Comparison of ENCODE assay signal across 8 cellular contexts in genomic region chr18:9335255-9336045, GRCh38. TPM values are rescaled to one million over a fixed set of nuclear protein-coding genes. Genes with fewer than 3 reads are reported as not detected.
DNase-seq lines count a peak whose midpoint lies in the region; ATAC-seq and TF ChIP-seq lines count a peak whose summit lies in the region.

No MANE protein-coding gene starts in this region.

- CTCF ChIA-PET in CD4-positive, alpha-beta memory T cell (lab: Charles Lee; ENCODE audit: partially characterized antibody), result interaction anchor here (1.6 to 1.9 kb wide), 3 partner anchors 31 to 265 kb away, joined by 3 to 6 read pairs (median 3); no protein-coding TSS in a partner anchor

- H3K9me3 ChIP-seq in CD4-positive, alpha-beta memory T cell (ENCODE audit: control insufficient read depth in 1 of 2, low read length in 2 of 2), result no peaks in the 10 kb centered on the region
- H3K9me3 ChIP-seq in suprapubic skin, result no peaks in the 10 kb centered on the region

- ATAC-seq in activated naive CD8-positive, alpha-beta T cell treated with anti-CD3 and anti-CD28 coated beads, Interleukin-2, amount 10 ng/mL, durations not matched to agents 7 days and 5 days (ENCODE audit: low read depth), result no peak
- ATAC-seq in GM18867 (IDR thresholded peaks at IDR 0.05; ENCODE audit: unreplicated experiment), result no peak

- H3K27ac Mint-ChIP-seq in CD4-positive, alpha-beta memory T cell, result peak overlapping the region in 6 of 7 donors; percentile 5 to 85 (median 27)
- H3K27ac Mint-ChIP-seq in HFFc6, result peak overlapping the region; percentile 89
- H3K27ac Mint-ChIP-seq in activated naive CD8-positive, alpha-beta T cell treated with anti-CD3 and anti-CD28 coated beads, Interleukin-2, amount 10 ng/mL, durations not matched to agents 7 days and 5 days, result peak overlapping the region; percentile 58

- peaks cover 17% of the 10 kb centered on the region for H3K4me1 ChIP-seq in CD4-positive, alpha-beta memory T cell (ENCODE audit: insufficient read depth, low read length)
- H3K4me1 ChIP-seq in suprapubic skin, result peaks cover 19% of the 10 kb centered on the region

- TF ChIP-seq POLR2A in suprapubic skin (IDR thresholded peaks at IDR 0.05), result no peak

- no peak for DNase-seq in CD4-positive, alpha-beta memory T cell
- DNase-seq in HFFc6 (peak; percentile 22), kidney epithelial cell (ENCODE audit: low read depth) (no peak), suprapubic skin (ENCODE audit: low spot score in 2 of 2) (no peak), activated gamma-delta T cell treated with Interleukin-2 at 50 U/mL for 16 hours (no peak), NCI-H345 treated with DMSO at 0.1 percent for 48 hours (lab: John Stamatoyannopoulos, UW; ENCODE audit: unreplicated experiment) (no peak)
- no peak for DNase-seq in activated naive CD8-positive, alpha-beta T cell treated with anti-CD3 and anti-CD28 coated beads, Interleukin-2, amount 10 ng/mL, durations not matched to agents 7 days and 5 days

- intact Hi-C loops in CD4-positive, alpha-beta memory T cell (cut with micrococcal nuclease), result loop anchor here (2.0 kb wide), 3 partner anchors 181 to 579 kb away; partner anchors contain the start of gene VAPA

- no peak for TF ChIP-seq EP300 in suprapubic skin (IDR thresholded peaks at IDR 0.05)

- no peaks in the 10 kb centered on the region for H3K36me3 ChIP-seq in CD4-positive, alpha-beta memory T cell (ENCODE audit: insufficient read depth, low read length)
- H3K36me3 ChIP-seq in kidney epithelial cell (ENCODE audit: control insufficient read depth, insufficient read depth, low read length) (no peaks in the 10 kb centered on the region), suprapubic skin (peaks cover 5% of the 10 kb centered on the region)

- 13% methylated on average over 13 of the region's 21 CpGs for WGBS in suprapubic skin

- peaks cover 0 to 2% (median 0%) of the 10 kb centered on the region in 8 donors for H3K9me3 Mint-ChIP-seq in CD4-positive, alpha-beta memory T cell
- H3K9me3 Mint-ChIP-seq in HFFc6, result 0 out of 2 replicates have a peak, but pooled peaks cover 4% of the 10 kb centered on the region
- no peaks in the 10 kb centered on the region for H3K9me3 Mint-ChIP-seq in activated naive CD8-positive, alpha-beta T cell treated with anti-CD3 and anti-CD28 coated beads, Interleukin-2, amount 10 ng/mL, durations not matched to agents 7 days and 5 days

- peak overlapping the region; percentile 57 for H3K27ac ChIP-seq in CD4-positive, alpha-beta memory T cell (ENCODE audit: low read depth, low read length)
- H3K27ac ChIP-seq in suprapubic skin, result peak overlapping the region; percentile 75

- peaks cover 7% of the 10 kb centered on the region in 2 donors for H3K36me3 Mint-ChIP-seq in CD4-positive, alpha-beta memory T cell
- H3K36me3 Mint-ChIP-seq in HFFc6 (ENCODE audit: low read depth), result peaks cover 19% of the 10 kb centered on the region; the same call in 1 of the 2 replicates
- H3K36me3 Mint-ChIP-seq in activated naive CD8-positive, alpha-beta T cell treated with anti-CD3 and anti-CD28 coated beads, Interleukin-2, amount 10 ng/mL, durations not matched to agents 7 days and 5 days, result peaks cover 4% of the 10 kb centered on the region

- TF ChIP-seq CTCF in HFFc6 (IDR thresholded peaks at IDR 0.05) (no peak; the same call in 1 of the 2 replicates), kidney epithelial cell (IDR thresholded peaks at IDR 0.05; ENCODE audit: insufficient read depth, low read length, poor library complexity, severe bottlenecking) (no peak), suprapubic skin (IDR thresholded peaks at IDR 0.05) (no peak)

- H3K4me3 ChIP-seq in CD4-positive, alpha-beta memory T cell (ENCODE audit: low read length in 2 of 2), result peak overlapping the region; percentile 52 to 62
- H3K4me3 ChIP-seq in kidney epithelial cell (ENCODE audit: low read depth, low read length) (peak overlapping the region; percentile 71), suprapubic skin (peak overlapping the region; percentile 71)

- POLR2A ChIA-PET in CD4-positive, alpha-beta memory T cell (lab: Charles Lee; ENCODE audit: partially characterized antibody), result interaction anchor here (0.9 to 2.4 kb wide), 3 partner anchors 95 to 199 kb away, joined by 3 to 10 read pairs (median 5); partner anchors contain the start of genes ANKRD12 and RALBP1
- POLR2A ChIA-PET in activated naive CD8-positive, alpha-beta T cell treated with anti-CD3 and anti-CD28 coated beads, Interleukin-2, amount 10 ng/mL, durations not matched to agents 7 days and 5 days (lab: Charles Lee), result no interaction called here

- no peaks in the 10 kb centered on the region for H3K27me3 ChIP-seq in CD4-positive, alpha-beta memory T cell (ENCODE audit: insufficient read depth, low read length)
- no peaks in the 10 kb centered on the region for H3K27me3 ChIP-seq in kidney epithelial cell (ENCODE audit: control insufficient read depth, insufficient read depth, low read length)
- no peaks in the 10 kb centered on the region for H3K27me3 ChIP-seq in suprapubic skin

- H3K4me1 Mint-ChIP-seq in CD4-positive, alpha-beta memory T cell, result peaks cover 8 to 27% (median 18%) of the 10 kb centered on the region in 4 donors
- peaks cover 26% of the 10 kb centered on the region for H3K4me1 Mint-ChIP-seq in HFFc6 (ENCODE audit: low read depth)
- peaks cover 30% of the 10 kb centered on the region for H3K4me1 Mint-ChIP-seq in activated naive CD8-positive, alpha-beta T cell treated with anti-CD3 and anti-CD28 coated beads, Interleukin-2, amount 10 ng/mL, durations not matched to agents 7 days and 5 days

- H3K27me3 Mint-ChIP-seq in CD4-positive, alpha-beta memory T cell, result peaks cover 1 to 6% of the 10 kb centered on the region in 2 donors
- no peaks in the 10 kb centered on the region; the same call in 1 of the 2 replicates for H3K27me3 Mint-ChIP-seq in HFFc6 (ENCODE audit: insufficient read depth)
- peaks cover 14% of the 10 kb centered on the region for H3K27me3 Mint-ChIP-seq in activated naive CD8-positive, alpha-beta T cell treated with anti-CD3 and anti-CD28 coated beads, Interleukin-2, amount 10 ng/mL, durations not matched to agents 7 days and 5 days

- peak overlapping the region; percentile 81 to 90 (median 86) for H3K4me3 Mint-ChIP-seq in CD4-positive, alpha-beta memory T cell
- peak overlapping the region; percentile 97 for H3K4me3 Mint-ChIP-seq in HFFc6
- H3K4me3 Mint-ChIP-seq in activated naive CD8-positive, alpha-beta T cell treated with anti-CD3 and anti-CD28 coated beads, Interleukin-2, amount 10 ng/mL, durations not matched to agents 7 days and 5 days, result peak overlapping the region; percentile 87

RNA-seq across cellular contexts. Expression of gene TWSG1, which starts 0.9 kb away (rescaled TPM):
- total RNA-seq in CD4-positive, alpha-beta memory T cell, result 1 to 10 TPM; 5.1 to 6.0 TPM
- 1 to 10 TPM; 4.1 to 4.8 TPM for polyA plus RNA-seq in CD4-positive, alpha-beta memory T cell
- total RNA-seq in HFFc6 (2021; fragmentation: NEBNext Ultra II Directional; extraction: Animal tissue kit (Norgen Biotek cat#: 25700)), result 100 to 1,000 TPM; 119 to 153 (median 138) TPM
- 10 to 100 TPM in 1 of 2 experiments, 1 to 10 TPM in 1; 9.0 to 10.4 TPM for total RNA-seq in activated naive CD8-positive, alpha-beta T cell treated with anti-CD3 and anti-CD28 coated beads, Interleukin-2, amount 10 ng/mL, durations not matched to agents 7 days and 5 days
- total RNA-seq in kidney epithelial cell (22.9 and 25.0 TPM in 2 replicates), suprapubic skin (10 to 100 TPM; 18.7 to 41.6 (median 26.1) TPM)

Comparison
In these comparisons a context has a peak if more than half of its experiments do, and no peak if none do; other contexts are left out.
1. H3K27ac Mint-ChIP-seq: peak in every context shown above with its lines; median percentile 89 in HFFc6; 58 in activated naive CD8-positive, alpha-beta T cell treated with anti-CD3 and anti-CD28 coated beads, Interleukin-2, amount 10 ng/mL, durations not matched to agents 7 days and 5 days; 27 in CD4-positive, alpha-beta memory T cell.